Comparison of ENCODE assay signal across 22 cellular contexts in genomic region chr5:107277485-107278040, GRCh38.
"Had no signal": no experiment of that assay in that cellular context is flagged by ENCODE, and none has a peak within 500 bp of the region (broad histone marks: within the 10 kb centered on the region; RNA-seq: fewer than 3 reads in every experiment).

No MANE protein-coding gene starts in this region.

- H3K4me3 ChIP-seq: PC-9 had no signal

- DNase-seq: activated CD4-positive, alpha-beta memory T cell treated with anti-CD3 and anti-CD28 coated beads for 36 hours; activated CD4-positive, alpha-beta T cell treated with anti-CD3 and anti-CD28 coated beads, Interleukin-2, amount 10 ng/mL, durations not matched to agents 7 days and 5 days; activated CD4-positive, CD25-positive, alpha-beta regulatory T cell; activated gamma-delta T cell treated with Interleukin-2 at 50 U/mL for 16 hours; activated naive CD4-positive, alpha-beta T cell treated with anti-CD3 and anti-CD28 coated beads, Interleukin-2, amount 10 ng/mL, durations not matched to agents 7 days and 5 days; activated naive CD8-positive, alpha-beta T cell treated with anti-CD3 and anti-CD28 coated beads for 36 hours; activated T-cell treated with anti-CD3 and anti-CD28 coated beads, Interleukin-2, amount 50 U/mL, for 72 hours; cerebellar nuclear complex; Karpas-422; MM.1S; NCI-H1105; NCI-H1436 treated with DMSO at 0.1 percent for 48 hours; NCI-H187; NCI-H2081; NCI-H446; NCI-H524; PC-9; SHP77 treated with DMSO at 0.1 percent for 48 hours; T-cell; T-helper 2 cell; T1000 had no signal

- ATAC-seq: activated T-cell treated with anti-CD3 and anti-CD28 coated beads, Interleukin-2, amount 50 U/mL, for 72 hours; T-cell had no signal

- H3K27ac ChIP-seq: PC-9, VCaP had no signal
